In genomic region chr22:37176464-37177061, GRCh38 we compare ENCODE assay signal across 8 cellular contexts. TPM values are rescaled to one million over a fixed set of nuclear protein-coding genes. Genes with fewer than 3 reads are reported as not detected.
DNase-seq lines count a peak whose midpoint lies in the region; ATAC-seq and TF ChIP-seq lines count a peak whose summit lies in the region.

No MANE protein-coding gene starts in this region.

- TF ChIP-seq EP300 in SK-N-SH (IDR thresholded peaks at IDR 0.05; ENCODE audit: borderline replicate concordance in 1 of 2, low read depth in 1 of 2, low read length in 1 of 2), result no peak

- no peaks in the 10 kb centered on the region for H3K9me2 ChIP-seq in SK-N-SH

- no peaks in the 10 kb centered on the region for H3K36me3 Mint-ChIP-seq in CD4-positive, alpha-beta T cell (ENCODE audit: low read depth)

- H4K20me1 ChIP-seq in SK-N-SH (ENCODE audit: insufficient read depth), result no peaks in the 10 kb centered on the region

- no peak for TF ChIP-seq CTCF in CD4-positive, alpha-beta T cell (IDR thresholded peaks at IDR 0.05)
- TF ChIP-seq CTCF in SK-N-SH (IDR thresholded peaks at IDR 0.05), result no peak

- H3F3A ChIP-seq in SK-N-SH (replicated peaks; ENCODE audit: insufficient read depth), result no peaks in the 10 kb centered on the region

- no peak for DNase-seq in CD4-positive, alpha-beta T cell
- DNase-seq in SK-N-SH, result peak; percentile 79
- DNase-seq in fibroblast of the conjunctiva (ENCODE audit: low read depth), result peak; percentile 62
- peak; percentile 77 for DNase-seq in pons (ENCODE audit: low spot score)
- DNase-seq in effector CD8-positive, alpha-beta T cell (lab: John Stamatoyannopoulos, UW), result no peak
- no peak for DNase-seq in effector CD4-positive, alpha-beta T cell
- DNase-seq in NCI-H446 (lab: John Stamatoyannopoulos, UW), result no peak

- H3K36me3 ChIP-seq in SK-N-SH (replicated peaks in 1 of 2; ENCODE audit: control insufficient read depth in 1 of 2, insufficient read depth in 2 of 2, low read length in 1 of 2), result peaks cover 0 to 3% of the 10 kb centered on the region in 2 experiments

- no peak overlapping the region for H3K27ac ChIP-seq in CD4-positive, alpha-beta T cell (ENCODE audit: low read depth, low read length)
- H3K27ac ChIP-seq in SK-N-SH (ENCODE audit: low read depth in 2 of 2, low read length in 1 of 2), result peak overlapping the region in 1 of 2 experiments; percentile 36; a peak in 1 of 4 replicates

- peak; percentile 48 for ATAC-seq in CD4-positive, alpha-beta T cell (ENCODE audit: poor library complexity)
- no peak for ATAC-seq in GM19397 (IDR thresholded peaks at IDR 0.05; ENCODE audit: unreplicated experiment)

- no peak overlapping the region for H3K4me3 ChIP-seq in SK-N-SH (ENCODE audit: low read depth in 2 of 2, low read length in 1 of 2)

- intact Hi-C loops in CD4-positive, alpha-beta T cell (cut with DNase I, micrococcal nuclease), result loop anchor here in 1 of 2 experiments (10.0 kb wide), 1 partner anchor 248 kb away; the partner anchor contains the start of gene ELFN2

- CTCF ChIA-PET in CD4-positive, alpha-beta T cell (lab: Charles Lee), result no interaction called here
- CTCF ChIA-PET in SK-N-SH (lab: Yijun Ruan, JAX), result interaction anchor here (1.0 to 19.4 kb wide), 5 partner anchors 10 to 83 kb away, joined by 3 to 190 read pairs (median 4); no protein-coding TSS in a partner anchor

- no peak overlapping the region for H3K4me2 ChIP-seq in SK-N-SH

- peaks cover 24% of the 10 kb centered on the region for H3K4me1 Mint-ChIP-seq in CD4-positive, alpha-beta T cell (ENCODE audit: low read depth)

- H3K9me3 Mint-ChIP-seq in CD4-positive, alpha-beta T cell, result no peaks in the 10 kb centered on the region

- H3K9me3 ChIP-seq in CD4-positive, alpha-beta T cell (ENCODE audit: control insufficient read depth, low read length), result no peaks in the 10 kb centered on the region
- no peaks in the 10 kb centered on the region for H3K9me3 ChIP-seq in SK-N-SH

- no peak overlapping the region for H2AFZ ChIP-seq in SK-N-SH (ENCODE audit: low read depth)

- H3K4me1 ChIP-seq in SK-N-SH (ENCODE audit: control insufficient read depth in 1 of 2, insufficient read depth in 2 of 2, low read depth in 1 of 2, low read length in 1 of 2), result peaks cover 0 to 41% of the 10 kb centered on the region in 2 experiments; a peak in 1 of 4 replicates

- peak; percentile 22 for TF ChIP-seq RAD21 in SK-N-SH (IDR thresholded peaks at IDR 0.05; ENCODE audit: low read length)

- H3K79me2 ChIP-seq in SK-N-SH (ENCODE audit: insufficient read depth), result no peaks in the 10 kb centered on the region

- H3K27me3 Mint-ChIP-seq in CD4-positive, alpha-beta T cell, result no peaks in the 10 kb centered on the region

- WGBS in SK-N-SH (ENCODE audit: low lambda C conversion rate), result 68% methylated on average over 20 of the region's 23 CpGs

- peak overlapping the region; percentile 4 for H3K4me3 Mint-ChIP-seq in CD4-positive, alpha-beta T cell

- POLR2A ChIA-PET in CD4-positive, alpha-beta T cell (lab: Charles Lee), result no interaction called here
- POLR2A ChIA-PET in SK-N-SH (lab: Yijun Ruan, JAX), result no interaction called here

- no peak overlapping the region for H3K9ac ChIP-seq in SK-N-SH

- H3K27me3 ChIP-seq in CD4-positive, alpha-beta T cell (ENCODE audit: control insufficient read depth, insufficient read depth, low read length), result no peaks in the 10 kb centered on the region
- no peaks in the 10 kb centered on the region for H3K27me3 ChIP-seq in SK-N-SH (ENCODE audit: insufficient read depth)

- H3K27ac Mint-ChIP-seq in CD4-positive, alpha-beta T cell, result peak overlapping the region; percentile 24

TF ChIP-seq in SK-N-SH, 30 proteins besides CTCF, POLR2A, EP300 and RAD21:
- no peak; the same call in 1 of the 2 replicates for TF ChIP-seq SMC3 (IDR thresholded peaks at IDR 0.05; ENCODE audit: low read depth, low read length)
- peak; percentile 64; the same call in 1 of the 2 replicates for TF ChIP-seq MAX (IDR thresholded peaks at IDR 0.05; ENCODE audit: low read depth)
- TF ChIP-seq TCF12 (IDR thresholded peaks at IDR 0.05), result peak; percentile 46; the same call in 1 of the 2 replicates
- peak; percentile 94 for TF ChIP-seq MXI1 (IDR thresholded peaks at IDR 0.05; ENCODE audit: low read depth, low read length)
- TF ChIP-seq YY1 (IDR thresholded peaks at IDR 0.05; ENCODE audit: low read depth), result no peak
- TF ChIP-seq USF1 (IDR thresholded peaks at IDR 0.05; ENCODE audit: borderline replicate concordance, low read depth), result 0 out of 2 replicates have a peak, but pooled peaks have one; percentile 11
- no peak for TF ChIP-seq IRF3 (IDR thresholded peaks at IDR 0.05; ENCODE audit: low read depth, low read length)
- no peak for TF ChIP-seq FOSL2 (IDR thresholded peaks at IDR 0.05; ENCODE audit: borderline replicate concordance, low read depth)

RNA-seq across cellular contexts. Expression of gene C1QTNF6, which starts 11.5 kb away (rescaled TPM):
- 10 to 100 TPM; 11.9 to 12.1 TPM for total RNA-seq in CD4-positive, alpha-beta T cell
- 47.4 and 47.7 TPM in 2 replicates for polyA plus RNA-seq in SK-N-SH (2012; rRNA removed)
- 20.7 and 30.3 TPM in 2 replicates for polyA plus RNA-seq in SK-N-SH (2012; cell fraction: cytosol; rRNA removed)
- polyA plus RNA-seq in SK-N-SH (2012; cell fraction: nucleus; rRNA removed), result 103 and 122 TPM in 2 replicates

RNA-seq across cellular contexts. Expression of gene IL2RB, which starts 26.8 kb away (rescaled TPM):
- 10 to 100 TPM; 47.5 to 49.6 TPM for total RNA-seq in CD4-positive, alpha-beta T cell
- 0.33 and 0.39 TPM in 2 replicates for polyA plus RNA-seq in SK-N-SH (2012; rRNA removed)
- 0.18 and 0.42 TPM in 2 replicates for polyA plus RNA-seq in SK-N-SH (2012; cell fraction: cytosol; rRNA removed)
- 0.42 and 0.60 TPM in 2 replicates for polyA plus RNA-seq in SK-N-SH (2012; cell fraction: nucleus; rRNA removed)

RNA-seq across cellular contexts. Expression of gene SSTR3, which starts 35.7 kb away (rescaled TPM):
- total RNA-seq in CD4-positive, alpha-beta T cell, result 1 to 10 TPM; 1.9 to 2.1 TPM
- polyA plus RNA-seq in SK-N-SH (2012; rRNA removed), result 0.02 TPM in 1 of 2 replicates, not detected in the other
- 0.03 TPM in 2 replicates for polyA plus RNA-seq in SK-N-SH (2012; cell fraction: cytosol; rRNA removed)
- 0.01 and 0.04 TPM in 2 replicates for polyA plus RNA-seq in SK-N-SH (2012; cell fraction: nucleus; rRNA removed)

Comparison
In these comparisons a context has a peak if more than half of its experiments do, and no peak if none do; other contexts are left out.
1. DNase-seq: peak in SK-N-SH (single experiment), fibroblast of the conjunctiva (single experiment) and pons (single experiment); none in CD4-positive, alpha-beta T cell (0 of 10), effector CD8-positive, alpha-beta T cell (single experiment), effector CD4-positive, alpha-beta T cell (single experiment) and NCI-H446 (0 of 2).